ENCODE assay signal across 24 cellular contexts in genomic region chr9:136979769-136980587, GRCh38. TPM values are rescaled to one million over a fixed set of nuclear protein-coding genes. Genes with fewer than 3 reads are reported as not detected.
DNase-seq lines count a peak whose midpoint lies in the region; ATAC-seq and TF ChIP-seq lines count a peak whose summit lies in the region.
"Had no signal": no experiment of that assay in that cellular context is flagged by ENCODE, and none has a peak within 500 bp of the region (broad histone marks: within the 10 kb centered on the region; RNA-seq: fewer than 3 reads in every experiment).

No MANE protein-coding gene starts in this region.

- peak; percentile 12 for TF ChIP-seq POLR2A in ovary (IDR thresholded peaks at IDR 0.05)

- TF ChIP-seq EP300 in ovary (IDR thresholded peaks at IDR 0.05) = no peak

- 82 to 85% (median 84%) methylated on average over 26 of the region's 26 CpGs for WGBS in ovary, 3 donors

- ATAC-seq in stimulated activated naive CD8-positive, alpha-beta T cell treated with anti-CD3 and anti-CD28 coated beads, Interleukin-15, Interleukin-2, amounts not matched to agents 100 U/mL and 50 U/mL, for 24 hours = no peak
- ATAC-seq: CD8-positive, alpha-beta T cell; esophagus mucosa had no signal

- H3K4me3 ChIP-seq in ovary = no peak overlapping the region
- H3K4me3 ChIP-seq: transverse colon had no signal

- H3K27me3 ChIP-seq in ovary = no peaks in the 10 kb centered on the region

- H3K36me3 ChIP-seq in ovary = no peaks in the 10 kb centered on the region
- H3K36me3 ChIP-seq: transverse colon had no signal

- no peak for TF ChIP-seq CTCF in ovary (IDR thresholded peaks at IDR 0.05)

- H3K4me1 ChIP-seq in ovary (ENCODE audit: insufficient read depth) = peaks cover 6% of the 10 kb centered on the region

- intact Hi-C loops in ovary (cut with DNase I) = no loop called here

- H3K27ac ChIP-seq in cingulate gyrus (ENCODE audit: low read depth, low read length) (peak overlapping the region; percentile 4), ovary (no peak overlapping the region)
- H3K27ac ChIP-seq: 22Rv1, transverse colon had no signal

- peak; percentile 27 for DNase-seq in NCI-H82 (lab: John Stamatoyannopoulos, UW)
- DNase-seq in NCI-H82 treated with DMSO at 0.1 percent for 48 hours (lab: John Stamatoyannopoulos, UW; ENCODE audit: unreplicated experiment) = no peak
- no peak for DNase-seq in ovary
- DNase-seq in DMS 273 (lab: John Stamatoyannopoulos, UW; ENCODE audit: unreplicated experiment) = no peak
- no peak for DNase-seq in stimulated activated naive CD8-positive, alpha-beta T cell treated with anti-CD3 and anti-CD28 coated beads, Interleukin-15, Interleukin-2, amounts not matched to agents 100 U/mL and 50 U/mL, for 24 hours
- DNase-seq: activated CD4-positive, alpha-beta T cell treated with anti-CD3 and anti-CD28 coated beads, Interleukin-2, amount 50 U/mL, for 48 hours; activated naive CD8-positive, alpha-beta T cell treated with anti-CD3 and anti-CD28 coated beads, Interleukin-2, amount 10 ng/mL, durations not matched to agents 7 days and 5 days; cerebellar nuclear complex; effector memory CD4-positive, alpha-beta T cell; foreskin melanocyte; NCI-H1105 treated with DMSO at 0.1 percent for 48 hours; NCI-H2107; NCI-H510A; stimulated activated CD4-positive, alpha-beta T cell treated with anti-CD3 and anti-CD28 coated beads, Interleukin-2, amount 100 ng/mL, for 48 hours; stimulated activated naive CD4-positive, alpha-beta T cell treated with Interleukin-2 at 50 U/mL for 16 hours; transverse colon had no signal

- H3K9me3 ChIP-seq in ovary = no peaks in the 10 kb centered on the region
- H3K9me3 ChIP-seq: transverse colon had no signal

RNA-seq across cellular contexts. Expression of gene PTGDS, which starts 2.7 kb away (rescaled TPM):
- total RNA-seq in ovary = 100 to 1,000 TPM in 2 of 7 donors, 10 to 100 TPM in 4, 1 to 10 TPM in 1; 5.8 to 191 (median 59.8) TPM
- polyA plus RNA-seq in ovary = 10 to 100 TPM; 13.6 to 43.1 TPM
- polyA plus RNA-seq: keratinocyte had no signal

RNA-seq across cellular contexts. Expression of gene LCNL1, which starts 2.8 kb away (rescaled TPM):
- 1 to 10 TPM in 2 of 7 donors, under 1 TPM in 4, not detected in 1; 0.25 to 1.6 (median 0.61) TPM for total RNA-seq in ovary
- under 1 TPM; 0.17 to 0.19 TPM for polyA plus RNA-seq in ovary
- total RNA-seq: H1, RPMI7951 had no signal
- polyA plus RNA-seq: keratinocyte had no signal

RNA-seq across cellular contexts. Expression of gene PAXX, which starts 12.2 kb away (rescaled TPM):
- 10 to 100 TPM; 23.6 to 48.9 (median 37.5) TPM for total RNA-seq in ovary
- polyA plus RNA-seq in ovary = 10 to 100 TPM in 1 of 2 donors, 1 to 10 TPM in 1; 1.1 to 47.8 TPM

RNA-seq across cellular contexts. Expression of gene CLIC3, which starts 16.4 kb away (rescaled TPM):
- total RNA-seq in ovary = 1 to 10 TPM in 3 of 7 donors, under 1 TPM in 2, not detected in 2; 0.57 to 6.5 (median 1.5) TPM
- 1 to 10 TPM in 1 of 2 donors, not detected in 1; 1.1 TPM for polyA plus RNA-seq in ovary
- total RNA-seq: H1, myocyte had no signal

RNA-seq across cellular contexts. Expression of gene LCN12, which starts 27.9 kb away (rescaled TPM):
- total RNA-seq in ovary = 10 to 100 TPM in 5 of 7 donors, 1 to 10 TPM in 2; 1.3 to 40.9 (median 19.2) TPM
- 1 to 10 TPM; 1.1 to 6.1 TPM for polyA plus RNA-seq in ovary
- total RNA-seq: RPMI7951 had no signal
- polyA plus RNA-seq: keratinocyte had no signal
